In genomic region chr19:39444598-39445257, GRCh38 we compare ENCODE assay signal across 8 cellular contexts. TPM values are rescaled to one million over a fixed set of nuclear protein-coding genes. Genes with fewer than 3 reads are reported as not detected.
DNase-seq lines count a peak whose midpoint lies in the region; ATAC-seq and TF ChIP-seq lines count a peak whose summit lies in the region.

No MANE protein-coding gene starts in this region.

- H3K9me3 ChIP-seq in testis, result no peaks in the 10 kb centered on the region

- peaks cover 47% of the 10 kb centered on the region for H3K4me1 Mint-ChIP-seq in activated naive CD4-positive, alpha-beta T cell treated with anti-CD3 and anti-CD28 coated beads for 36 hours (ENCODE audit: low read depth)

- H3K9me3 Mint-ChIP-seq in activated naive CD4-positive, alpha-beta T cell treated with anti-CD3 and anti-CD28 coated beads for 36 hours, result no peaks in the 10 kb centered on the region

- 1 to 2% methylated on average over 20 of the region's 20 CpGs for WGBS in testis, 2 donors

- no peak for DNase-seq in activated naive CD4-positive, alpha-beta T cell treated with anti-CD3 and anti-CD28 coated beads for 36 hours
- no peak for DNase-seq in activated naive CD4-positive, alpha-beta T cell (lab: John Stamatoyannopoulos, UW)
- DNase-seq in astrocyte of the cerebellum (ENCODE audit: low read depth) (no peak), kidney epithelial cell (ENCODE audit: low read depth) (no peak), testis (peak; percentile 38), midbrain (lab: John Stamatoyannopoulos, UW) (no peak)
- DNase-seq in activated CD4-positive, CD25-positive, alpha-beta regulatory T cell (lab: John Stamatoyannopoulos, UW), result no peak

- in situ Hi-C loops in astrocyte of the cerebellum (cut with HindIII; ENCODE audit: low sequenced_read_pairs), result no loop called here

- intact Hi-C loops in activated naive CD4-positive, alpha-beta T cell treated with anti-CD3 and anti-CD28 coated beads for 36 hours (cut with micrococcal nuclease), result loop anchor here (1.0 to 10.0 kb wide), 7 partner anchors 8 to 550 kb away; partner anchors contain the start of genes EID2, FBL, PLEKHG2 and TIMM50
- intact Hi-C loops in testis (cut with DNase I; ENCODE audit: low total_unique reads), result no loop called here

- H3K27me3 Mint-ChIP-seq in activated naive CD4-positive, alpha-beta T cell treated with anti-CD3 and anti-CD28 coated beads for 36 hours (ENCODE audit: low read depth), result no peaks in the 10 kb centered on the region

- H3K4me1 ChIP-seq in testis, result peaks cover 25% of the 10 kb centered on the region

- peak overlapping the region; percentile 97 for H3K27ac ChIP-seq in testis

- peaks cover 36% of the 10 kb centered on the region for H3K36me3 Mint-ChIP-seq in activated naive CD4-positive, alpha-beta T cell treated with anti-CD3 and anti-CD28 coated beads for 36 hours (ENCODE audit: low read depth)

- H3K27me3 ChIP-seq in kidney epithelial cell (ENCODE audit: control insufficient read depth, insufficient read depth, low read length) (no peaks in the 10 kb centered on the region), testis (no peaks in the 10 kb centered on the region)

- peak overlapping the region; percentile 99 for H3K4me3 Mint-ChIP-seq in activated naive CD4-positive, alpha-beta T cell treated with anti-CD3 and anti-CD28 coated beads for 36 hours

- TF ChIP-seq CTCF in astrocyte of the cerebellum (IDR thresholded peaks at IDR 0.05; ENCODE audit: low read depth, low read length, missing control alignments) (no peak), kidney epithelial cell (IDR thresholded peaks at IDR 0.05; ENCODE audit: insufficient read depth, low read length, poor library complexity, severe bottlenecking) (no peak), testis (IDR thresholded peaks at IDR 0.05) (no peak)

- CTCF ChIA-PET in activated naive CD4-positive, alpha-beta T cell treated with anti-CD3 and anti-CD28 coated beads for 36 hours (lab: Charles Lee), result interaction anchor here (0.6 to 4.1 kb wide), 4 partner anchors 9 to 106 kb away, joined by 3 to 13 read pairs (median 4); partner anchors contain the start of gene RPS16

- no peak for TF ChIP-seq POLR2A in testis (IDR thresholded peaks at IDR 0.05)

- H3K27ac Mint-ChIP-seq in activated naive CD4-positive, alpha-beta T cell treated with anti-CD3 and anti-CD28 coated beads for 36 hours, result peak overlapping the region; percentile 96

- no peak for ATAC-seq in GM18907 (IDR thresholded peaks at IDR 0.05; ENCODE audit: unreplicated experiment)

- no peaks in the 10 kb centered on the region for H3K36me3 ChIP-seq in kidney epithelial cell (ENCODE audit: control insufficient read depth, insufficient read depth, low read length)
- H3K36me3 ChIP-seq in testis (ENCODE audit: low read depth, missing control alignments), result no peaks in the 10 kb centered on the region

- H3K4me3 ChIP-seq in astrocyte of the cerebellum (ENCODE audit: low read depth, low read length) (peak overlapping the region; percentile 86), kidney epithelial cell (ENCODE audit: low read depth, low read length) (peak overlapping the region; percentile 99), testis (peak overlapping the region; percentile 81 to 94)

RNA-seq across cellular contexts. Expression of gene SUPT5H, which starts 0.7 kb away (rescaled TPM):
- total RNA-seq in activated naive CD4-positive, alpha-beta T cell treated with anti-CD3 and anti-CD28 coated beads for 36 hours, result 100 to 1,000 TPM; 129 to 139 TPM
- total RNA-seq in kidney epithelial cell (106 and 121 TPM in 2 replicates), testis (100 to 1,000 TPM; 363 to 366 TPM)
- polyA plus RNA-seq in testis (ENCODE audit: insufficient read depth, low read depth, low replicate concordance), result 359 TPM

RNA-seq across cellular contexts. Expression of gene RPS16, which starts 9.0 kb away (rescaled TPM):
- total RNA-seq in activated naive CD4-positive, alpha-beta T cell treated with anti-CD3 and anti-CD28 coated beads for 36 hours, result 1,000 to 10,000 TPM; 4,195 to 4,327 TPM
- 1,721 and 2,288 TPM in 2 replicates for total RNA-seq in kidney epithelial cell
- total RNA-seq in testis, result 1,000 to 10,000 TPM in 1 of 2 donors, 100 to 1,000 TPM in 1; 628 to 1,122 TPM
- polyA plus RNA-seq in testis (ENCODE audit: insufficient read depth, low read depth, low replicate concordance), result 1,146 TPM

RNA-seq across cellular contexts. Expression of gene PLEKHG2, which starts 32.3 kb away (rescaled TPM):
- 10 to 100 TPM; 27.3 to 34.6 TPM for total RNA-seq in activated naive CD4-positive, alpha-beta T cell treated with anti-CD3 and anti-CD28 coated beads for 36 hours
- total RNA-seq in kidney epithelial cell, result 22.8 and 46.9 TPM in 2 replicates
- total RNA-seq in testis, result 10 to 100 TPM; 22.6 to 32.8 TPM
- polyA plus RNA-seq in testis (ENCODE audit: insufficient read depth, low read depth, low replicate concordance), result 29.2 TPM

RNA-seq across cellular contexts. Expression of gene TIMM50, which starts 35.9 kb away (rescaled TPM):
- 100 to 1,000 TPM; 103 to 107 TPM for total RNA-seq in activated naive CD4-positive, alpha-beta T cell treated with anti-CD3 and anti-CD28 coated beads for 36 hours
- total RNA-seq in kidney epithelial cell, result 89.0 and 94.3 TPM in 2 replicates
- 10 to 100 TPM; 80.6 to 96.1 TPM for total RNA-seq in testis
- polyA plus RNA-seq in testis (ENCODE audit: insufficient read depth, low read depth, low replicate concordance), result 130 TPM

RNA-seq across cellular contexts. Expression of gene ZFP36, which starts 38.1 kb away (rescaled TPM):
- 100 to 1,000 TPM; 113 to 116 TPM for total RNA-seq in activated naive CD4-positive, alpha-beta T cell treated with anti-CD3 and anti-CD28 coated beads for 36 hours
- 7.5 and 12.4 TPM in 2 replicates for total RNA-seq in kidney epithelial cell
- total RNA-seq in testis, result 10 to 100 TPM; 46.4 to 90.9 TPM
- polyA plus RNA-seq in testis (ENCODE audit: insufficient read depth, low read depth, low replicate concordance), result 77.7 TPM
